Comparison of ENCODE assay signal across 13 cellular contexts in genomic region chr15:44801368-44801767, GRCh38.
"Had no signal": no experiment of that assay in that cellular context is flagged by ENCODE, and none has a peak within 500 bp of the region (broad histone marks: within the 10 kb centered on the region; RNA-seq: fewer than 3 reads in every experiment).

No MANE protein-coding gene starts in this region.

- H3K4me1 Mint-ChIP-seq: activated T-helper 17 cell treated with anti-CD3 and anti-CD28 coated beads, Interleukin-2, amount 50 U/mL, for 72 hours had no signal

- H3K27ac Mint-ChIP-seq: activated naive CD4-positive, alpha-beta T cell treated with anti-CD3 and anti-CD28 coated beads for 36 hours; activated naive CD8-positive, alpha-beta T cell treated with anti-CD3 and anti-CD28 coated beads, Interleukin-2, amount 50 U/mL, for 24 hours; activated T-helper 17 cell treated with anti-CD3 and anti-CD28 coated beads, Interleukin-2, amount 50 U/mL, for 72 hours; nephron had no signal

- H3K4me3 Mint-ChIP-seq: activated naive CD4-positive, alpha-beta T cell treated with anti-CD3 and anti-CD28 coated beads for 36 hours; activated naive CD8-positive, alpha-beta T cell treated with anti-CD3 and anti-CD28 coated beads, Interleukin-2, amount 50 U/mL, for 24 hours; activated T-helper 17 cell treated with anti-CD3 and anti-CD28 coated beads, Interleukin-2, amount 50 U/mL, for 72 hours; nephron had no signal

- H3K4me3 ChIP-seq: smooth muscle cell, transverse colon had no signal

- H3K9me3 Mint-ChIP-seq: activated naive CD4-positive, alpha-beta T cell treated with anti-CD3 and anti-CD28 coated beads for 36 hours; activated naive CD8-positive, alpha-beta T cell treated with anti-CD3 and anti-CD28 coated beads, Interleukin-2, amount 50 U/mL, for 24 hours; activated T-helper 17 cell treated with anti-CD3 and anti-CD28 coated beads, Interleukin-2, amount 50 U/mL, for 72 hours; nephron had no signal

- DNase-seq: activated CD4-positive, CD25-positive, alpha-beta regulatory T cell treated with anti-CD3 and anti-CD28 coated beads, Interleukin-2, amount 50 U/mL, for 72 hours; activated naive CD4-positive, alpha-beta T cell treated with anti-CD3 and anti-CD28 coated beads for 36 hours; activated naive CD8-positive, alpha-beta T cell treated with anti-CD3 and anti-CD28 coated beads, Interleukin-2, amount 50 U/mL, for 24 hours; hypothalamus; nucleus accumbens; posterior cingulate gyrus; right cardiac atrium; stimulated activated naive CD8-positive, alpha-beta T cell treated with anti-CD3 and anti-CD28 coated beads, Interleukin-15, Interleukin-2, amounts not matched to agents 100 U/mL and 50 U/mL, for 24 hours; T-helper 9 cell; transverse colon had no signal

- ATAC-seq: activated naive CD8-positive, alpha-beta T cell treated with anti-CD3 and anti-CD28 coated beads, Interleukin-2, amount 50 U/mL, for 24 hours; activated T-helper 17 cell treated with anti-CD3 and anti-CD28 coated beads, Interleukin-2, amount 50 U/mL, for 72 hours; right cardiac atrium; stimulated activated naive CD8-positive, alpha-beta T cell treated with anti-CD3 and anti-CD28 coated beads, Interleukin-15, Interleukin-2, amounts not matched to agents 100 U/mL and 50 U/mL, for 24 hours had no signal
